In the genomic region with DNA sequence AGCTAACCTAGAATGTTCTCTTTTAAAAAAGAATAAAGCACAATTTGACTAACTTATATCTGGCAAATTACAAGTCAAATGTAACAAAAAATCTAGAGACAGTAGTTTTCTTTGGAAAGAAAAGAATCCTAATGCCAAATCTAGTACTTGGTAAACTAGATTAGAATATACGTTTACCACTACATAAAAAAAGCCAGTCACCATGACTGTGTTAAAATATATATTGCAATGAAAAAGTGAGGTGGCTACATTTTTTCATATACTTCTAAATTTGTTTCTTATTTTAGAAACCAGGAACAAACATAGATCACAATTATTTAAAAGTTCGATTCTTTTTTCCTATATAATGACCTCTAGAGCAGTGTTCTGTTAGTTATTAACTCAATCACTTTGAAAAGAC, we compare ENCODE assay signal across 40 cellular contexts. TPM values are rescaled to one million over a fixed set of nuclear protein-coding genes. Genes with fewer than 3 reads are reported as not detected.
"Had no signal": no experiment of that assay in that cellular context is flagged by ENCODE, and none has a peak within 500 bp of the region (broad histone marks: within the 10 kb centered on the region; RNA-seq: fewer than 3 reads in every experiment).

No MANE protein-coding gene starts in this region.

- H3K9me3 ChIP-seq: adrenal gland, ascending aorta, body of pancreas, breast epithelium, colonic mucosa had no signal

- H3K36me3 Mint-ChIP-seq: activated naive CD4-positive, alpha-beta T cell treated with anti-CD3 and anti-CD28 coated beads, Interleukin-2, amount 10 ng/mL, durations not matched to agents 7 days and 5 days; activated naive CD4-positive, alpha-beta T cell treated with anti-CD3 and anti-CD28 coated beads, Interleukin-2, amount 50 U/mL, for 24 hours; activated naive CD4-positive, alpha-beta T cell treated with anti-CD3 and anti-CD28 coated beads, Interleukin-2, amount 50 U/mL, for 72 hours; activated naive CD8-positive, alpha-beta T cell; activated naive CD8-positive, alpha-beta T cell treated with anti-CD3 and anti-CD28 coated beads for 36 hours; activated naive CD8-positive, alpha-beta T cell treated with anti-CD3 and anti-CD28 coated beads, Interleukin-2, amount 10 ng/mL, durations not matched to agents 7 days and 5 days; brain had no signal

- ATAC-seq: activated naive CD4-positive, alpha-beta T cell treated with anti-CD3 and anti-CD28 coated beads, Interleukin-2, amount 50 U/mL, for 72 hours; activated naive CD8-positive, alpha-beta T cell treated with anti-CD3 and anti-CD28 coated beads, Interleukin-2, amount 50 U/mL, for 24 hours; activated T-cell treated with anti-CD3 and anti-CD28 coated beads, Interleukin-2, amount 50 U/mL, for 4 hours; activated T-cell treated with anti-CD3 and anti-CD28 coated beads, Interleukin-2, amount 50 U/mL, for 72 hours; activated T-helper 17 cell treated with anti-CD3 and anti-CD28 coated beads, Interleukin-2, amount 50 U/mL, for 72 hours; body of pancreas had no signal

- H3K36me3 ChIP-seq: adrenal gland, ascending aorta, brain microvascular endothelial cell, cardiac muscle cell, colonic mucosa had no signal

- H3K4me1 ChIP-seq: adrenal gland, ascending aorta, body of pancreas, breast epithelium, colonic mucosa had no signal

- H3K27ac ChIP-seq: adrenal gland, ascending aorta, body of pancreas, brain microvascular endothelial cell, breast epithelium, cardiac muscle cell, colonic mucosa had no signal

- H3K27me3 ChIP-seq: adrenal gland, ascending aorta, body of pancreas, brain microvascular endothelial cell, breast epithelium, cardiac muscle cell, colonic mucosa had no signal

- FAIRE-seq: astrocyte, bronchial epithelial cell had no signal

- H3K9me3 Mint-ChIP-seq: activated naive CD4-positive, alpha-beta T cell treated with anti-CD3 and anti-CD28 coated beads for 36 hours; activated naive CD4-positive, alpha-beta T cell treated with anti-CD3 and anti-CD28 coated beads, Interleukin-2, amount 10 ng/mL, durations not matched to agents 7 days and 5 days; activated naive CD4-positive, alpha-beta T cell treated with anti-CD3 and anti-CD28 coated beads, Interleukin-2, amount 50 U/mL, for 24 hours; activated naive CD4-positive, alpha-beta T cell treated with anti-CD3 and anti-CD28 coated beads, Interleukin-2, amount 50 U/mL, for 72 hours; activated naive CD8-positive, alpha-beta T cell treated with anti-CD3 and anti-CD28 coated beads for 36 hours; activated naive CD8-positive, alpha-beta T cell treated with anti-CD3 and anti-CD28 coated beads, Interleukin-2, amount 10 ng/mL, durations not matched to agents 7 days and 5 days; activated naive CD8-positive, alpha-beta T cell treated with anti-CD3 and anti-CD28 coated beads, Interleukin-2, amount 50 U/mL, for 24 hours; activated T-cell treated with anti-CD3 and anti-CD28 coated beads, Interleukin-2, amount 50 U/mL, for 24 hours; activated T-cell treated with anti-CD3 and anti-CD28 coated beads, Interleukin-2, amount 50 U/mL, for 4 hours; activated T-cell treated with anti-CD3 and anti-CD28 coated beads, Interleukin-2, amount 50 U/mL, for 72 hours; activated T-helper 17 cell treated with anti-CD3 and anti-CD28 coated beads, Interleukin-2, amount 50 U/mL, for 72 hours; activated T-helper 2 cell treated with anti-CD3 and anti-CD28 coated beads, Interferon-gamma antibody, Interleukin-2, Interleukin-4, amounts not matched to agents 10 μg/mL and 5 μg/mL and 100 μg/mL, durations not matched to agents 14 hours and 24 hours and 36 hours; central memory CD8-positive, alpha-beta T cell had no signal

- H3K27ac Mint-ChIP-seq: activated naive CD4-positive, alpha-beta T cell treated with anti-CD3 and anti-CD28 coated beads for 36 hours; activated naive CD4-positive, alpha-beta T cell treated with anti-CD3 and anti-CD28 coated beads, Interleukin-2, amount 10 ng/mL, durations not matched to agents 7 days and 5 days; activated naive CD4-positive, alpha-beta T cell treated with anti-CD3 and anti-CD28 coated beads, Interleukin-2, amount 50 U/mL, for 24 hours; activated naive CD4-positive, alpha-beta T cell treated with anti-CD3 and anti-CD28 coated beads, Interleukin-2, amount 50 U/mL, for 72 hours; activated naive CD8-positive, alpha-beta T cell; activated naive CD8-positive, alpha-beta T cell treated with anti-CD3 and anti-CD28 coated beads for 36 hours; activated naive CD8-positive, alpha-beta T cell treated with anti-CD3 and anti-CD28 coated beads, Interleukin-2, amount 10 ng/mL, durations not matched to agents 7 days and 5 days; activated naive CD8-positive, alpha-beta T cell treated with anti-CD3 and anti-CD28 coated beads, Interleukin-2, amount 50 U/mL, for 24 hours; activated T-cell treated with anti-CD3 and anti-CD28 coated beads, Interleukin-2, amount 50 U/mL, for 24 hours; activated T-cell treated with anti-CD3 and anti-CD28 coated beads, Interleukin-2, amount 50 U/mL, for 72 hours; activated T-helper 17 cell treated with anti-CD3 and anti-CD28 coated beads, Interleukin-2, amount 50 U/mL, for 72 hours; activated T-helper 2 cell treated with anti-CD3 and anti-CD28 coated beads, Interferon-gamma antibody, Interleukin-2, Interleukin-4, amounts not matched to agents 10 μg/mL and 5 μg/mL and 100 μg/mL, durations not matched to agents 14 hours and 24 hours and 36 hours; brain had no signal

- H3K4me3 Mint-ChIP-seq: activated naive CD4-positive, alpha-beta T cell treated with anti-CD3 and anti-CD28 coated beads for 36 hours; activated naive CD4-positive, alpha-beta T cell treated with anti-CD3 and anti-CD28 coated beads, Interleukin-2, amount 10 ng/mL, durations not matched to agents 7 days and 5 days; activated naive CD4-positive, alpha-beta T cell treated with anti-CD3 and anti-CD28 coated beads, Interleukin-2, amount 50 U/mL, for 24 hours; activated naive CD8-positive, alpha-beta T cell; activated naive CD8-positive, alpha-beta T cell treated with anti-CD3 and anti-CD28 coated beads for 36 hours; activated naive CD8-positive, alpha-beta T cell treated with anti-CD3 and anti-CD28 coated beads, Interleukin-2, amount 10 ng/mL, durations not matched to agents 7 days and 5 days; activated naive CD8-positive, alpha-beta T cell treated with anti-CD3 and anti-CD28 coated beads, Interleukin-2, amount 50 U/mL, for 24 hours; activated T-cell treated with anti-CD3 and anti-CD28 coated beads, Interleukin-2, amount 50 U/mL, for 24 hours; activated T-cell treated with anti-CD3 and anti-CD28 coated beads, Interleukin-2, amount 50 U/mL, for 4 hours; activated T-cell treated with anti-CD3 and anti-CD28 coated beads, Interleukin-2, amount 50 U/mL, for 72 hours; activated T-helper 17 cell treated with anti-CD3 and anti-CD28 coated beads, Interleukin-2, amount 50 U/mL, for 72 hours; brain; central memory CD8-positive, alpha-beta T cell had no signal

- H3K27me3 Mint-ChIP-seq: activated naive CD4-positive, alpha-beta T cell treated with anti-CD3 and anti-CD28 coated beads, Interleukin-2, amount 10 ng/mL, durations not matched to agents 7 days and 5 days; activated naive CD4-positive, alpha-beta T cell treated with anti-CD3 and anti-CD28 coated beads, Interleukin-2, amount 50 U/mL, for 24 hours; activated naive CD8-positive, alpha-beta T cell; activated naive CD8-positive, alpha-beta T cell treated with anti-CD3 and anti-CD28 coated beads for 36 hours; activated naive CD8-positive, alpha-beta T cell treated with anti-CD3 and anti-CD28 coated beads, Interleukin-2, amount 50 U/mL, for 24 hours; activated T-helper 17 cell treated with anti-CD3 and anti-CD28 coated beads, Interleukin-2, amount 50 U/mL, for 72 hours; central memory CD8-positive, alpha-beta T cell had no signal

- H3K4me3 ChIP-seq: adrenal gland, ascending aorta, body of pancreas, breast epithelium, cardiac muscle cell, colonic mucosa had no signal

- DNase-seq: activated effector memory CD4-positive, alpha-beta T cell treated with Interleukin-2 at 50 U/mL for 16 hours; activated gamma-delta T cell; activated gamma-delta T cell treated with Interleukin-2 at 50 U/mL for 16 hours; activated naive CD4-positive, alpha-beta T cell; activated naive CD4-positive, alpha-beta T cell treated with anti-CD3 and anti-CD28 coated beads for 36 hours; activated naive CD4-positive, alpha-beta T cell treated with anti-CD3 and anti-CD28 coated beads, Interleukin-2, amount 10 ng/mL, durations not matched to agents 7 days and 5 days; activated naive CD4-positive, alpha-beta T cell treated with anti-CD3 and anti-CD28 coated beads, Interleukin-2, amount 50 U/mL, for 16 hours; activated naive CD4-positive, alpha-beta T cell treated with Interleukin-2 at 50 U/mL for 16 hours; activated naive CD8-positive, alpha-beta T cell treated with anti-CD3 and anti-CD28 coated beads for 36 hours; activated naive CD8-positive, alpha-beta T cell treated with anti-CD3 and anti-CD28 coated beads, Interleukin-2, amount 10 ng/mL, durations not matched to agents 7 days and 5 days; activated naive CD8-positive, alpha-beta T cell treated with anti-CD3 and anti-CD28 coated beads, Interleukin-2, amount 50 U/mL, for 24 hours; activated T-cell treated with anti-CD3 and anti-CD28 coated beads, Interleukin-2, amount 50 U/mL, for 24 hours; activated T-cell treated with anti-CD3 and anti-CD28 coated beads, Interleukin-2, amount 50 U/mL, for 4 hours; activated T-cell treated with anti-CD3 and anti-CD28 coated beads, Interleukin-2, amount 50 U/mL, for 48 hours; activated T-cell treated with anti-CD3 and anti-CD28 coated beads, Interleukin-2, amount 50 U/mL, for 72 hours; adrenal gland; amniotic stem cell; amygdala; anterior cingulate cortex; aorta; body of pancreas; brain microvascular endothelial cell; caudate nucleus; central memory CD4-positive, alpha-beta T cell; cerebellar nuclear complex; colonic mucosa had no signal

- H3K4me1 Mint-ChIP-seq: activated naive CD4-positive, alpha-beta T cell treated with anti-CD3 and anti-CD28 coated beads, Interleukin-2, amount 10 ng/mL, durations not matched to agents 7 days and 5 days; activated naive CD4-positive, alpha-beta T cell treated with anti-CD3 and anti-CD28 coated beads, Interleukin-2, amount 50 U/mL, for 24 hours; activated naive CD8-positive, alpha-beta T cell treated with anti-CD3 and anti-CD28 coated beads for 36 hours; activated naive CD8-positive, alpha-beta T cell treated with anti-CD3 and anti-CD28 coated beads, Interleukin-2, amount 10 ng/mL, durations not matched to agents 7 days and 5 days; activated naive CD8-positive, alpha-beta T cell treated with anti-CD3 and anti-CD28 coated beads, Interleukin-2, amount 50 U/mL, for 24 hours; activated T-helper 17 cell treated with anti-CD3 and anti-CD28 coated beads, Interleukin-2, amount 50 U/mL, for 72 hours; brain; central memory CD8-positive, alpha-beta T cell had no signal

RNA-seq across cellular contexts. Expression of a gene that starts 48.9 kb away (rescaled TPM):
- total RNA-seq: activated naive CD4-positive, alpha-beta T cell treated with anti-CD3 and anti-CD28 coated beads for 36 hours; activated naive CD4-positive, alpha-beta T cell treated with anti-CD3 and anti-CD28 coated beads, Interleukin-2, amount 50 U/mL, for 72 hours; activated naive CD8-positive, alpha-beta T cell treated with anti-CD3 and anti-CD28 coated beads for 36 hours; activated naive CD8-positive, alpha-beta T cell treated with anti-CD3 and anti-CD28 coated beads, Interleukin-2, amount 10 ng/mL, durations not matched to agents 7 days and 5 days; activated T-cell treated with anti-CD3 and anti-CD28 coated beads, Interleukin-2, amount 50 U/mL, for 4 hours; activated T-cell treated with anti-CD3 and anti-CD28 coated beads, Interleukin-2, amount 50 U/mL, for 72 hours; activated T-helper 17 cell treated with anti-CD3 and anti-CD28 coated beads, Interleukin-2, amount 50 U/mL, for 72 hours; activated T-helper 2 cell treated with anti-CD3 and anti-CD28 coated beads, Interferon-gamma antibody, Interleukin-2, Interleukin-4, amounts not matched to agents 10 μg/mL and 5 μg/mL and 100 μg/mL, durations not matched to agents 14 hours and 24 hours and 36 hours; adrenal gland; aorta; ascending aorta; astrocyte; bronchial epithelial cell; cardiac muscle cell; cardiac septum; chondrocyte had no signal
- polyA plus RNA-seq: adrenal gland had no signal
